Comparison of ENCODE assay signal across 24 cellular contexts in the genomic region with DNA sequence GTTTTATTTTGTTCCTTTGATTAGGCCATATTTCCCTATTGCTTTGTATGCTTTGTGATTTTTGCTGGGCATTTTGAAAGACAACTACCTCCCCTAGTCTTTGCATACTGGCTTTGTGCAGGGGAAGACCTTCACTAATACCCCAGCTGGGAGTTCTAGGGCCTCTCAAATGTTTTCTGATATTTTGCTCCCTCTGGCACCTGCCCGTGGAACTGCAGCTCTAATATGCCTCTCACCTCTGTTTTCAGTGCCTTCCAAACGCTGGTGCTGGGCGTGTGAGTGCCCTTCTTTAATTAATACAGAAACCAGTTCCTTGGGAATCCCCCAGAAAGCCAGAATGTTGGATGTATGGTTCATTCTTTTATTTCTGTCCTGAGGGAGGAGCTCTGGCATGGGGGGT.
DNase-seq lines count a peak whose midpoint lies in the region; ATAC-seq, FAIRE-seq and TF ChIP-seq lines count a peak whose summit lies in the region.
"Had no signal": no experiment of that assay in that cellular context is flagged by ENCODE, and none has a peak within 500 bp of the region (broad histone marks: within the 10 kb centered on the region; RNA-seq: fewer than 3 reads in every experiment).

No MANE protein-coding gene starts in this region.

- no peak overlapping the region for H3K4me2 ChIP-seq in HepG2 (ENCODE audit: low read depth, low read length)

- no peaks in the 10 kb centered on the region for H4K20me1 ChIP-seq in HepG2 (ENCODE audit: insufficient read depth, low read length)

- no peaks in the 10 kb centered on the region for H3K4me1 ChIP-seq in HepG2 (ENCODE audit: insufficient read depth, low read length)
- H3K4me1 ChIP-seq in esophagus muscularis mucosa = peaks cover 0 to 5% (median 0%) of the 10 kb centered on the region in 4 donors
- H3K4me1 ChIP-seq: adrenal gland, SJSA1, suprapubic skin had no signal

- ATAC-seq in HepG2 (peak; percentile 50; the same call in 2 of the 3 replicates), GM19397 (IDR thresholded peaks at IDR 0.05; ENCODE audit: unreplicated experiment) (no peak)
- ATAC-seq: K562, left cardiac atrium had no signal

- no peaks in the 10 kb centered on the region for H3K79me2 ChIP-seq in HepG2 (ENCODE audit: insufficient read depth, low read length)

- DNase-seq in NCI-H69 (lab: John Stamatoyannopoulos, UW) = peak; percentile 28
- peak; percentile 10 for DNase-seq in endothelial cell (ENCODE audit: low spot score)
- peak; percentile 7 for DNase-seq in HepG2 (ENCODE audit: low spot score)
- no peak for DNase-seq in activated CD8-positive, alpha-beta memory T cell treated with anti-CD3 and anti-CD28 coated beads, Interleukin-2, amount 50 U/mL, for 48 hours
- DNase-seq in esophagus muscularis mucosa (ENCODE audit: extremely low spot score) = no peak
- DNase-seq in NCI-H774 (lab: John Stamatoyannopoulos, UW) = no peak
- DNase-seq: activated CD4-positive, alpha-beta T cell treated with anti-CD3 and anti-CD28 coated beads for 1 hour; activated effector memory CD4-positive, alpha-beta T cell treated with Interleukin-2 at 50 U/mL for 16 hours; adrenal gland; effector CD8-positive, alpha-beta T cell; GM23248; left cardiac atrium; NCI-H2029; NCI-H446 treated with DMSO at 0.1 percent for 48 hours; stimulated activated CD8-positive, alpha-beta memory T cell treated with anti-CD3 and anti-CD28 coated beads, Interleukin-4, amount 100 ng/mL, for 48 hours had no signal

- H3K9ac ChIP-seq in HepG2 (ENCODE audit: insufficient read depth, low read depth, low read length) = no peak overlapping the region
- H3K9ac ChIP-seq: GM23248 had no signal

- no peaks in the 10 kb centered on the region for H3K9me3 Mint-ChIP-seq in endothelial cell (ENCODE audit: unreplicated experiment)

- no peak for TF ChIP-seq EP300 in HepG2 (IDR thresholded peaks at IDR 0.05; ENCODE audit: low read depth in 2 of 2, low read length in 2 of 2)
- no peak for TF ChIP-seq EP300 in HepG2 (CRISPR knock-in tag; IDR thresholded peaks at IDR 0.05; ENCODE audit: borderline replicate concordance)
- TF ChIP-seq EP300 in esophagus muscularis mucosa (IDR thresholded peaks at IDR 0.05) = no peak

- TF ChIP-seq POLR2A in HepG2 (IDR thresholded peaks at IDR 0.05; ENCODE audit: insufficient read depth in 1 of 2, low read depth in 2 of 2, low read length in 2 of 2) = no peak
- no peak for TF ChIP-seq POLR2A in esophagus muscularis mucosa (IDR thresholded peaks at IDR 0.05; ENCODE audit: low read depth)

- in situ Hi-C loops in HepG2 (cut with HindIII; ENCODE audit: extremely low pct_ligation_motif_present, low pct_unique_long_range_greater_than_20kb) = no loop called here

- H3K4me3 Mint-ChIP-seq in endothelial cell (ENCODE audit: unreplicated experiment) = no peak overlapping the region
- H3K4me3 Mint-ChIP-seq: central memory CD8-positive, alpha-beta T cell; mesothelial cell of epicardium; T-helper 2 cell treated with Interferon-gamma antibody and Interleukin-4, amounts not matched to agents 5 μg/mL and 100 μg/mL, for 36 hours had no signal

- H3K27ac ChIP-seq in HepG2 (ENCODE audit: extremely low read length, insufficient read depth, low read length) (no peak overlapping the region), esophagus muscularis mucosa (replicated peaks in 1 of 4) (no peak overlapping the region)
- H3K27ac ChIP-seq: adrenal gland, GM23248, HL-60, SJSA1, suprapubic skin had no signal

- no peak for TF ChIP-seq RAD21 in HepG2 (CRISPR knock-in tag; IDR thresholded peaks at IDR 0.05)

- H3K27me3 ChIP-seq in HepG2 (ENCODE audit: control insufficient read depth in 1 of 2, insufficient read depth in 2 of 2, low read length in 2 of 2) = no peaks in the 10 kb centered on the region; a peak in 1 of 5 replicates
- H3K27me3 ChIP-seq in esophagus muscularis mucosa = no peaks in the 10 kb centered on the region
- H3K27me3 ChIP-seq: adrenal gland, SJSA1, suprapubic skin had no signal

- FAIRE-seq in HepG2 (lab: Jason Lieb, UNC) = no peak
- FAIRE-seq: K562 had no signal

- peak; percentile 32 for TF ChIP-seq CTCF in GM12873 (IDR thresholded peaks at IDR 0.05; ENCODE audit: insufficient read depth, low read depth, low read length, missing control alignments)
- peak; percentile 47 for TF ChIP-seq CTCF in endothelial cell (IDR thresholded peaks at IDR 0.05; ENCODE audit: unreplicated experiment)
- TF ChIP-seq CTCF in HepG2 (CRISPR knock-in tag; IDR thresholded peaks at IDR 0.05) = 0 out of 2 replicates have a peak, but pooled peaks have one; percentile 6
- TF ChIP-seq CTCF in esophagus muscularis mucosa (IDR thresholded peaks at IDR 0.05) = no peak

- CTCF ChIA-PET in HepG2 (lab: Yijun Ruan, JAX; ENCODE audit: low intra/inter-chr PET ratio, low total read pairs) = interaction anchor here (2.0 kb wide), 1 partner anchor 151 kb away, joined by 10 read pairs; no protein-coding TSS in a partner anchor

- peaks cover 3% of the 10 kb centered on the region for H3K4me1 Mint-ChIP-seq in endothelial cell (ENCODE audit: unreplicated experiment)
- H3K4me1 Mint-ChIP-seq: central memory CD8-positive, alpha-beta T cell had no signal

- H3K9me3 ChIP-seq in HepG2 (ENCODE audit: low read length) = peaks cover 8% of the 10 kb centered on the region; the same call in 1 of the 2 replicates
- H3K9me3 ChIP-seq in esophagus muscularis mucosa = peaks cover 0 to 30% (median 15%) of the 10 kb centered on the region in 4 donors

- H3K27me3 Mint-ChIP-seq in endothelial cell (ENCODE audit: unreplicated experiment) = peaks cover 1% of the 10 kb centered on the region
- H3K27me3 Mint-ChIP-seq: central memory CD8-positive, alpha-beta T cell had no signal

- H3K27ac Mint-ChIP-seq in endothelial cell (ENCODE audit: unreplicated experiment) = no peak overlapping the region
- H3K27ac Mint-ChIP-seq: mesothelial cell of epicardium; T-helper 2 cell treated with Interferon-gamma antibody and Interleukin-4, amounts not matched to agents 5 μg/mL and 100 μg/mL, for 36 hours had no signal

- 72% methylated on average over 3 of the region's 3 CpGs for WGBS in HepG2 (ENCODE audit: low lambda C conversion rate)
- WGBS in esophagus muscularis mucosa = 80% methylated on average over 3 of the region's 3 CpGs

- no peak overlapping the region for H3K4me3 ChIP-seq in HepG2 (replicated peaks in 1 of 3; ENCODE audit: insufficient read depth in 1 of 3, low read depth in 2 of 3, low read length in 3 of 3)
- no peak overlapping the region for H3K4me3 ChIP-seq in esophagus muscularis mucosa
- H3K4me3 ChIP-seq: adrenal gland, GM23248, K562, SJSA1, suprapubic skin had no signal

- POLR2A ChIA-PET in HepG2 (lab: Yijun Ruan, JAX) = no interaction called here

- H3K36me3 Mint-ChIP-seq in endothelial cell (ENCODE audit: low read depth, unreplicated experiment) = peaks cover 6% of the 10 kb centered on the region

- no TSS peak for BruUV-seq in HepG2 (replicated peaks; lab: Mats Ljungman, UMichigan)

- H2AFZ ChIP-seq in HepG2 (ENCODE audit: low read length) = no peak overlapping the region
- H2AFZ ChIP-seq: GM23248 had no signal

- H3K36me3 ChIP-seq in HepG2 (replicated peaks in 1 of 2; ENCODE audit: control insufficient read depth in 1 of 2, insufficient read depth in 2 of 2, low read length in 2 of 2) = no peaks in the 10 kb centered on the region; a peak in 1 of 5 replicates
- H3K36me3 ChIP-seq in esophagus muscularis mucosa = peaks cover 0 to 8% (median 3%) of the 10 kb centered on the region in 4 donors
- H3K36me3 ChIP-seq: adrenal gland, SJSA1 had no signal

- intact Hi-C loops in HepG2 (cut with micrococcal nuclease; ENCODE audit: unreplicated experiment) (loop anchor here (1.0 kb wide), 1 partner anchor 152 kb away; no protein-coding TSS in a partner anchor), esophagus muscularis mucosa (cut with DNase I) (no loop called here)

TF ChIP-seq in HepG2, 621 proteins besides CTCF, POLR2A, EP300 and RAD21:
- TF ChIP-seq STAG1 (CRISPR knock-in tag; IDR thresholded peaks at IDR 0.05) (peak; percentile 12; the same call in 1 of the 2 replicates), ZNF354B (CRISPR knock-in tag; IDR thresholded peaks at IDR 0.05) (no peak), ZNF136 (CRISPR knock-in tag; IDR thresholded peaks at IDR 0.05; ENCODE audit: low read depth) (no peak)

Comparison
In these comparisons a context has a peak if more than half of its experiments do, and no peak if none do; other contexts are left out.
1. CTCF ChIP-seq: peak in GM12873 (single experiment), endothelial cell (single experiment) and HepG2 (single experiment); none in esophagus muscularis mucosa (0 of 3).
2. DNase-seq: peak in NCI-H69 (single experiment), endothelial cell (single experiment) and HepG2 (single experiment); none in activated CD8-positive, alpha-beta memory T cell treated with anti-CD3 and anti-CD28 coated beads, Interleukin-2, amount 50 U/mL, for 48 hours (single experiment), esophagus muscularis mucosa (single experiment) and NCI-H774 (single experiment).